2 cellular contexts compared by ENCODE assay signal in the genomic region with DNA sequence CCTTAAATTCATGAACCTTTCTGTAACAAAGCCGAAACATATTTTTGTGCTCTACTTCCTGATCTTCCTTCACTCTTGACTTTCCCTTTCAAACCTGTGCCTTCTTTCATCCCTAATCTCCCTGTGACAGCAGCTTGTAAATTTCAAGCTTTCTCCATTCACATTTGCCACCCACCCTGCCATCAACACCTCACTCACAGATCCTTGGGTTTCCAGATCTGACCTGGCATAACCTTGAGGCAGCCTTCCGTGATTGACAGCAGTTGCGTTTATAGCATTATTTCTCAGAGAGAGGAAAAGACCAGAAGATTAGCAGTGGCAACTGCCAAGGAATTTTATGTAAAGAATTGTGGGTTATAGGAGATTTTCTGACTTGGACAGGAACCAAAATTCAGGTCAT.
A peak's percentile ranks its signal among the peaks of the same experiment; 100 is the strongest.
TF ChIP-seq lines count a peak whose summit lies in the region.

No MANE protein-coding gene starts in this region.

TF ChIP-seq in HEK293T, 16 proteins besides CTCF, POLR2A, EP300 and RAD21 (continued from another document):
- TF ChIP-seq, protein P1, sequence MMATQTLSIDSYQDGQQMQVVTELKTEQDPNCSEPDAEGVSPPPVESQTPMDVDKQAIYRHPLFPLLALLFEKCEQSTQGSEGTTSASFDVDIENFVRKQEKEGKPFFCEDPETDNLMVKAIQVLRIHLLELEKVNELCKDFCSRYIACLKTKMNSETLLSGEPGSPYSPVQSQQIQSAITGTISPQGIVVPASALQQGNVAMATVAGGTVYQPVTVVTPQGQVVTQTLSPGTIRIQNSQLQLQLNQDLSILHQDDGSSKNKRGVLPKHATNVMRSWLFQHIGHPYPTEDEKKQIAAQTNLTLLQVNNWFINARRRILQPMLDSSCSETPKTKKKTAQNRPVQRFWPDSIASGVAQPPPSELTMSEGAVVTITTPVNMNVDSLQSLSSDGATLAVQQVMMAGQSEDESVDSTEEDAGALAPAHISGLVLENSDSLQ (IDR thresholded peaks at IDR 0.05), result peak; percentile 91
TF ChIP-seq in HEK293T: peak in this region for 1.

TF ChIP-seq in endothelial cell of umbilical vein, 7 proteins besides CTCF, POLR2A, EP300 and RAD21 (continued from another document):
- no peak for TF ChIP-seq JUN (IDR thresholded peaks at IDR 0.05; ENCODE audit: borderline replicate concordance, insufficient read depth, insufficient read length, low read depth)
TF ChIP-seq in endothelial cell of umbilical vein: peak in this region for 0.
